Comparison of ENCODE assay signal across 11 cellular contexts in genomic region chr21:42424848-42425602, GRCh38. TPM values are rescaled to one million over a fixed set of nuclear protein-coding genes. Genes with fewer than 3 reads are reported as not detected.
A peak's percentile ranks its signal among the peaks of the same experiment; 100 is the strongest.
DNase-seq lines count a peak whose midpoint lies in the region; ATAC-seq and TF ChIP-seq lines count a peak whose summit lies in the region.
"Had no signal": no experiment of that assay in that cellular context is flagged by ENCODE, and none has a peak within 500 bp of the region (broad histone marks: within the 10 kb centered on the region; RNA-seq: fewer than 3 reads in every experiment).

No MANE protein-coding gene starts in this region.

- peaks cover 0 to 12% of the 10 kb centered on the region in 2 donors for H3K27me3 ChIP-seq in tibial nerve

- H3K27ac Mint-ChIP-seq in natural killer cell (peak overlapping the region; percentile 68 to 76), type B pancreatic cell (no peak overlapping the region)

- H3K4me1 Mint-ChIP-seq in natural killer cell (peaks cover 71% of the 10 kb centered on the region in 2 donors), type B pancreatic cell (ENCODE audit: unreplicated experiment) (no peaks in the 10 kb centered on the region)
- H3K4me1 Mint-ChIP-seq: neural crest cell had no signal

- H3K36me3 Mint-ChIP-seq in natural killer cell (no peaks in the 10 kb centered on the region), type B pancreatic cell (no peaks in the 10 kb centered on the region)

- peaks cover 0 to 4% (median 0%) of the 10 kb centered on the region in 4 donors for H3K4me1 ChIP-seq in tibial nerve
- H3K4me1 ChIP-seq: esophagus squamous epithelium had no signal

- TF ChIP-seq POLR2A in NB4 (IDR thresholded peaks at IDR 0.05; ENCODE audit: extremely low read depth, insufficient read length) (no peak), tibial nerve (IDR thresholded peaks at IDR 0.05) (no peak)

- intact Hi-C loops in natural killer cell (cut with micrococcal nuclease), result loop anchor here (1.0 to 10.0 kb wide), 6 partner anchors 10 to 260 kb away; no protein-coding TSS in a partner anchor

- no peaks in the 10 kb centered on the region for H3K9me3 Mint-ChIP-seq in natural killer cell
- H3K9me3 Mint-ChIP-seq in type B pancreatic cell, result no peaks in the 10 kb centered on the region
- H3K9me3 Mint-ChIP-seq: neural crest cell had no signal

- H3K9me3 ChIP-seq in tibial nerve, result peaks cover 0 to 12% (median 0%) of the 10 kb centered on the region in 4 donors

- peak; percentile 58 for ATAC-seq in GM18498 (IDR thresholded peaks at IDR 0.05; ENCODE audit: unreplicated experiment)
- peak; percentile 69 to 89 (median 89) for ATAC-seq in natural killer cell
- no peak for ATAC-seq in HG03460 (IDR thresholded peaks at IDR 0.05; ENCODE audit: unreplicated experiment)

- peaks cover 46 to 60% of the 10 kb centered on the region in 2 donors for H3K27me3 Mint-ChIP-seq in natural killer cell (ENCODE audit: low read depth in 2 of 2)
- H3K27me3 Mint-ChIP-seq in type B pancreatic cell, result peaks cover 44% of the 10 kb centered on the region

- WGBS in tibial nerve, 2 donors, result 44 to 60% methylated on average over 12 of the region's 12 CpGs

- H3K27ac ChIP-seq in tibial nerve, result no peak overlapping the region

- H3K4me3 Mint-ChIP-seq in natural killer cell (peak overlapping the region; percentile 83), type B pancreatic cell (no peak overlapping the region)
- H3K4me3 Mint-ChIP-seq: neural crest cell had no signal

- TF ChIP-seq EP300 in tibial nerve (IDR thresholded peaks at IDR 0.05), result no peak

- DNase-seq in NB4 (ENCODE audit: low read depth), result peak; percentile 89
- DNase-seq in activated T-cell treated with anti-CD3 and anti-CD28 coated beads, Interleukin-2, amount 50 U/mL, for 48 hours, result peak; percentile 75 to 79
- DNase-seq in natural killer cell, result peak; percentile 79
- DNase-seq in tibial nerve (ENCODE audit: low spot score in 2 of 2), result no peak
- DNase-seq in type B pancreatic cell (ENCODE audit: extremely low spot score, unreplicated experiment), result no peak
- no peak for DNase-seq in HPDE6-E6E7 (ENCODE audit: extremely low spot score)
- DNase-seq: esophagus squamous epithelium had no signal

- H3K4me3 ChIP-seq in NB4 (ENCODE audit: low read depth, low read length) (peak overlapping the region; percentile 30), tibial nerve (no peak overlapping the region)
- H3K4me3 ChIP-seq: esophagus squamous epithelium had no signal

- no peaks in the 10 kb centered on the region for H3K36me3 ChIP-seq in tibial nerve
- H3K36me3 ChIP-seq: esophagus squamous epithelium had no signal

- TF ChIP-seq CTCF in NB4 (IDR thresholded peaks at IDR 0.05; ENCODE audit: low read depth, low read length) (no peak), natural killer cell (IDR thresholded peaks at IDR 0.05) (no peak), tibial nerve (IDR thresholded peaks at IDR 0.05) (no peak), type B pancreatic cell (conservative IDR thresholded peaks at IDR 0.05) (no peak)

RNA-seq across cellular contexts. Expression of gene UBASH3A, which starts 21.3 kb away (rescaled TPM):
- total RNA-seq in natural killer cell (1 to 10 TPM in 2 of 3 donors, under 1 TPM in 1; 0.66 to 5.0 (median 2.0) TPM), tibial nerve (1 to 10 TPM in 1 of 4 donors, under 1 TPM in 2, not detected in 1; 0.59 to 5.9 (median 0.90) TPM), type B pancreatic cell (ENCODE audit: low replicate concordance) (not detected in 2 replicates)
- total RNA-seq: neural crest cell had no signal

RNA-seq across cellular contexts. Expression of gene TMPRSS3, which starts 29.2 kb away (rescaled TPM):
- total RNA-seq in natural killer cell (under 1 TPM in 1 of 3 donors, not detected in 2; 0.25 TPM), tibial nerve (not detected), type B pancreatic cell (ENCODE audit: low replicate concordance) (0.74 and 1.3 TPM in 2 replicates)
- total RNA-seq: neural crest cell had no signal

RNA-seq across cellular contexts. Expression of gene TFF1, which starts 58.7 kb away (rescaled TPM):
- not detected for total RNA-seq in natural killer cell
- not detected for total RNA-seq in tibial nerve
- total RNA-seq in type B pancreatic cell (ENCODE audit: low replicate concordance), result 42.6 and 136 TPM in 2 replicates
- total RNA-seq: esophagus squamous epithelium; neural crest cell; T-helper 1 cell treated with Interleukin-12 subunit alpha and Interleukin-12 subunit beta and Interleukin-4 antibody, amounts not matched to agents 30 ng/mL and 1 ng/mL, for 36 hours had no signal

Comparison
In these comparisons a context has a peak if more than half of its experiments do, and no peak if none do; other contexts are left out.
1. DNase-seq: peak in NB4 (single experiment), activated T-cell treated with anti-CD3 and anti-CD28 coated beads, Interleukin-2, amount 50 U/mL, for 48 hours (2 of 2) and natural killer cell (single experiment); none in tibial nerve (0 of 2), type B pancreatic cell (single experiment) and HPDE6-E6E7 (single experiment).
2. RNA of gene TFF1, which starts 58.7 kb away (total RNA-seq): 42.6 to 136 TPM in type B pancreatic cell; not detected in natural killer cell and not detected in tibial nerve; every median in the first group is over 10 times any median in the second.